In the genomic region with DNA sequence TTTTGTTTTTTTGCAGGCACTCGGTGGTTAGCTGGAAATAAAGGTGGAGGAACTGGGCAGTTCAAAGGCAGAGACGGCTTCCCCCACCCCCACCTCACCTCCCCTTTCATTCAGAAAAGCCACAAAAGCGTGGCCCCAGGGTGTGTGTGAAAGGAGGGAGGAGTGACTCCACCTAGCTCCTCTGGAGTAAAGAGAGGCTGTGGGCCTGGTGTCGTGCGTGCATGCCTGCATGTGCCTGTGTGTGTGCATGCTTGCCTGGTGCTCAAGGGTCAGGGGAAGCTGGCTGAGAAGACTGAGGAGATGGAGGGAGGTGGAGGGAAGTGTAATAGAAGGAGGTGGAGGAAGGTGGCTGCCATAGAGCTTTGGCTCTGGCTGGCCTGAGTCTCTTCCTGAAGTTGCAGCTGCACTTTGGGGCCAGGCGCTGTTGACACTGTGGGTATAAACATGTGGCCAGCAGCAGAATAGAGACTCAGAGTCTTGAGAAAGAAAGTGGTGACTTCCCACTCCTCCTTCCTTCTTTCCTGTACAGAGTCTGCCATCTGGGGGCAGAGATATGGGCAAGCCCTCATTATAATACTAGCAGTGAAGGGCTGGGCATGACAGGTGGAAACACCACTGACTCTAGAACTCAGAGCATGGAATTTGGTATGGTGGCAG, we compare ENCODE assay signal across 10 cellular contexts. TPM values are rescaled to one million over a fixed set of nuclear protein-coding genes. Genes with fewer than 3 reads are reported as not detected.
DNase-seq lines count a peak whose midpoint lies in the region; ATAC-seq and TF ChIP-seq lines count a peak whose summit lies in the region.
"Had no signal": no experiment of that assay in that cellular context is flagged by ENCODE, and none has a peak within 500 bp of the region (broad histone marks: within the 10 kb centered on the region; RNA-seq: fewer than 3 reads in every experiment).

No MANE protein-coding gene starts in this region.

- peak; percentile 83 for ATAC-seq in GM21737 (IDR thresholded peaks at IDR 0.05; ENCODE audit: unreplicated experiment)

- H3K36me3 ChIP-seq in SK-N-SH (replicated peaks in 1 of 2; ENCODE audit: control insufficient read depth in 1 of 2, insufficient read depth in 2 of 2, low read length in 1 of 2) (no peaks in the 10 kb centered on the region), fibroblast of lung (ENCODE audit: control insufficient read depth, insufficient read depth, low read length) (no peaks in the 10 kb centered on the region)
- H3K36me3 ChIP-seq: cardiac muscle cell had no signal

- peak overlapping the region; percentile 4 to 88 (median 61) for H3K27ac Mint-ChIP-seq in IgD-negative memory B cell

- no peaks in the 10 kb centered on the region for H3K9me3 Mint-ChIP-seq in IgD-negative memory B cell

- H3K36me3 Mint-ChIP-seq in IgD-negative memory B cell, result no peaks in the 10 kb centered on the region

- H3K4me3 Mint-ChIP-seq in IgD-negative memory B cell, result peak overlapping the region in 3 of 4 donors; percentile 67 to 84 (median 81)

- H3K4me3 ChIP-seq in SK-N-SH (ENCODE audit: low read depth in 2 of 2, low read length in 1 of 2) (no peak overlapping the region), fibroblast of lung (replicated peaks in 1 of 4; ENCODE audit: control extremely low read depth in 1 of 4, insufficient read depth in 1 of 4, low read depth in 3 of 4, low read length in 4 of 4) (no peak overlapping the region)
- H3K4me3 ChIP-seq: cardiac muscle cell had no signal

- WGBS in SK-N-SH (ENCODE audit: low lambda C conversion rate), result 63% methylated on average over 6 of the region's 6 CpGs

- peaks cover 15 to 20% (median 16%) of the 10 kb centered on the region in 3 donors for H3K4me1 Mint-ChIP-seq in IgD-negative memory B cell

- no peak overlapping the region for H3K9ac ChIP-seq in SK-N-SH
- no peak overlapping the region for H3K9ac ChIP-seq in fibroblast of lung (ENCODE audit: insufficient read depth, low read length)

- H2AFZ ChIP-seq in SK-N-SH (ENCODE audit: low read depth), result no peak overlapping the region
- peak overlapping the region; percentile 20 for H2AFZ ChIP-seq in fibroblast of lung (ENCODE audit: low read length)

- no peaks in the 10 kb centered on the region for H3K9me3 ChIP-seq in SK-N-SH
- no peaks in the 10 kb centered on the region for H3K9me3 ChIP-seq in fibroblast of lung (ENCODE audit: control insufficient read depth, insufficient read depth, low read depth, low read length)

- no peaks in the 10 kb centered on the region for H3F3A ChIP-seq in SK-N-SH (replicated peaks; ENCODE audit: insufficient read depth)

- POLR2A ChIA-PET in SK-N-SH (lab: Yijun Ruan, JAX), result interaction anchor here (0.5 to 0.6 kb wide), 2 partner anchors 18 to 37 kb away, joined by 3 read pairs; a partner anchor contains a TSS

- TF ChIP-seq RAD21 in SK-N-SH (IDR thresholded peaks at IDR 0.05; ENCODE audit: low read length), result peak; percentile 8; the same call in 1 of the 2 replicates

- no peaks in the 10 kb centered on the region for H3K9me2 ChIP-seq in SK-N-SH

- H4K20me1 ChIP-seq in SK-N-SH (ENCODE audit: insufficient read depth) (no peaks in the 10 kb centered on the region), fibroblast of lung (ENCODE audit: control insufficient read depth, extremely low read depth, insufficient read depth, low read length) (no peaks in the 10 kb centered on the region)

- no peaks in the 10 kb centered on the region for H3K27me3 Mint-ChIP-seq in IgD-negative memory B cell

- H3K4me1 ChIP-seq in SK-N-SH (ENCODE audit: control insufficient read depth in 1 of 2, insufficient read depth in 2 of 2, low read depth in 1 of 2, low read length in 1 of 2), result no peaks in the 10 kb centered on the region
- H3K4me1 ChIP-seq in fibroblast of lung (ENCODE audit: control insufficient read depth, extremely low read depth, insufficient read depth, low read length), result no peaks in the 10 kb centered on the region

- no peak for TF ChIP-seq CTCF in SK-N-SH (IDR thresholded peaks at IDR 0.05)
- no peak for TF ChIP-seq CTCF in fibroblast of lung (conservative IDR thresholded peaks at IDR 0.05 in 1 of 2, IDR thresholded peaks at IDR 0.05 in 1 of 2; ENCODE audit: low read depth in 1 of 2, low read length in 2 of 2)

- H3K79me2 ChIP-seq in SK-N-SH (ENCODE audit: insufficient read depth), result no peaks in the 10 kb centered on the region
- H3K79me2 ChIP-seq in fibroblast of lung (ENCODE audit: control insufficient read depth, insufficient read depth, low read length), result no peaks in the 10 kb centered on the region

- CTCF ChIA-PET in SK-N-SH (lab: Yijun Ruan, JAX), result interaction anchor here (0.9 to 1.2 kb wide), 2 partner anchors 16 to 91 kb away, joined by 3 to 4 read pairs; no protein-coding TSS in a partner anchor

- TF ChIP-seq EP300 in SK-N-SH (IDR thresholded peaks at IDR 0.05; ENCODE audit: borderline replicate concordance in 1 of 2, low read depth in 1 of 2, low read length in 1 of 2), result no peak

- DNase-seq in NCI-H82 (lab: John Stamatoyannopoulos, UW), result peak; percentile 21
- DNase-seq in NCI-H82 treated with DMSO at 0.1 percent for 48 hours (lab: John Stamatoyannopoulos, UW; ENCODE audit: unreplicated experiment), result no peak
- DNase-seq in SK-N-SH, result no peak
- no peak for DNase-seq in fibroblast of lung (ENCODE audit: low read depth in 2 of 2)
- peak; percentile 43 for DNase-seq in stimulated activated CD8-positive, alpha-beta memory T cell treated with anti-CD3 and anti-CD28 coated beads, Interleukin-4, amount 100 ng/mL, for 48 hours
- no peak for DNase-seq in 8988T

- no peak overlapping the region for H3K4me2 ChIP-seq in SK-N-SH
- no peak overlapping the region for H3K4me2 ChIP-seq in fibroblast of lung (ENCODE audit: extremely low read depth, insufficient read depth, low read length)

- H3K27ac ChIP-seq in SK-N-SH (ENCODE audit: low read depth in 2 of 2, low read length in 1 of 2), result no peak overlapping the region
- no peak overlapping the region for H3K27ac ChIP-seq in fibroblast of lung (ENCODE audit: insufficient read depth, low read length)
- H3K27ac ChIP-seq: C4-2B, cardiac muscle cell had no signal

- H3K27me3 ChIP-seq in SK-N-SH (ENCODE audit: insufficient read depth) (no peaks in the 10 kb centered on the region), fibroblast of lung (ENCODE audit: control insufficient read depth, insufficient read depth, low read length) (no peaks in the 10 kb centered on the region)
- H3K27me3 ChIP-seq: cardiac muscle cell had no signal

TF ChIP-seq in SK-N-SH, 30 proteins besides CTCF, POLR2A, EP300 and RAD21:
- no peak for TF ChIP-seq TCF12 (IDR thresholded peaks at IDR 0.05)
- no peak for TF ChIP-seq NRF1 (IDR thresholded peaks at IDR 0.05; ENCODE audit: low read depth, low read length)
- no peak for TF ChIP-seq SMC3 (IDR thresholded peaks at IDR 0.05; ENCODE audit: low read depth, low read length)
- TF ChIP-seq, protein P1, sequence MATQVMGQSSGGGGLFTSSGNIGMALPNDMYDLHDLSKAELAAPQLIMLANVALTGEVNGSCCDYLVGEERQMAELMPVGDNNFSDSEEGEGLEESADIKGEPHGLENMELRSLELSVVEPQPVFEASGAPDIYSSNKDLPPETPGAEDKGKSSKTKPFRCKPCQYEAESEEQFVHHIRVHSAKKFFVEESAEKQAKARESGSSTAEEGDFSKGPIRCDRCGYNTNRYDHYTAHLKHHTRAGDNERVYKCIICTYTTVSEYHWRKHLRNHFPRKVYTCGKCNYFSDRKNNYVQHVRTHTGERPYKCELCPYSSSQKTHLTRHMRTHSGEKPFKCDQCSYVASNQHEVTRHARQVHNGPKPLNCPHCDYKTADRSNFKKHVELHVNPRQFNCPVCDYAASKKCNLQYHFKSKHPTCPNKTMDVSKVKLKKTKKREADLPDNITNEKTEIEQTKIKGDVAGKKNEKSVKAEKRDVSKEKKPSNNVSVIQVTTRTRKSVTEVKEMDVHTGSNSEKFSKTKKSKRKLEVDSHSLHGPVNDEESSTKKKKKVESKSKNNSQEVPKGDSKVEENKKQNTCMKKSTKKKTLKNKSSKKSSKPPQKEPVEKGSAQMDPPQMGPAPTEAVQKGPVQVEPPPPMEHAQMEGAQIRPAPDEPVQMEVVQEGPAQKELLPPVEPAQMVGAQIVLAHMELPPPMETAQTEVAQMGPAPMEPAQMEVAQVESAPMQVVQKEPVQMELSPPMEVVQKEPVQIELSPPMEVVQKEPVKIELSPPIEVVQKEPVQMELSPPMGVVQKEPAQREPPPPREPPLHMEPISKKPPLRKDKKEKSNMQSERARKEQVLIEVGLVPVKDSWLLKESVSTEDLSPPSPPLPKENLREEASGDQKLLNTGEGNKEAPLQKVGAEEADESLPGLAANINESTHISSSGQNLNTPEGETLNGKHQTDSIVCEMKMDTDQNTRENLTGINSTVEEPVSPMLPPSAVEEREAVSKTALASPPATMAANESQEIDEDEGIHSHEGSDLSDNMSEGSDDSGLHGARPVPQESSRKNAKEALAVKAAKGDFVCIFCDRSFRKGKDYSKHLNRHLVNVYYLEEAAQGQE (IDR thresholded peaks at IDR 0.05; ENCODE audit: low read depth, low read length), result no peak
- TF ChIP-seq RFX5 (IDR thresholded peaks at IDR 0.05; ENCODE audit: low read length), result no peak
- no peak for TF ChIP-seq EZH2phosphoT487 (IDR thresholded peaks at IDR 0.05; ENCODE audit: borderline replicate concordance, low read depth)
- TF ChIP-seq, protein P2, sequence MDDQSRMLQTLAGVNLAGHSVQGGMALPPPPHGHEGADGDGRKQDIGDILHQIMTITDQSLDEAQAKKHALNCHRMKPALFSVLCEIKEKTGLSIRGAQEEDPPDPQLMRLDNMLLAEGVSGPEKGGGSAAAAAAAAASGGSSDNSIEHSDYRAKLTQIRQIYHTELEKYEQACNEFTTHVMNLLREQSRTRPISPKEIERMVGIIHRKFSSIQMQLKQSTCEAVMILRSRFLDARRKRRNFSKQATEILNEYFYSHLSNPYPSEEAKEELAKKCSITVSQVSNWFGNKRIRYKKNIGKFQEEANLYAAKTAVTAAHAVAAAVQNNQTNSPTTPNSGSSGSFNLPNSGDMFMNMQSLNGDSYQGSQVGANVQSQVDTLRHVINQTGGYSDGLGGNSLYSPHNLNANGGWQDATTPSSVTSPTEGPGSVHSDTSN (IDR thresholded peaks at IDR 0.05), result no peak
- TF ChIP-seq, protein P3, sequence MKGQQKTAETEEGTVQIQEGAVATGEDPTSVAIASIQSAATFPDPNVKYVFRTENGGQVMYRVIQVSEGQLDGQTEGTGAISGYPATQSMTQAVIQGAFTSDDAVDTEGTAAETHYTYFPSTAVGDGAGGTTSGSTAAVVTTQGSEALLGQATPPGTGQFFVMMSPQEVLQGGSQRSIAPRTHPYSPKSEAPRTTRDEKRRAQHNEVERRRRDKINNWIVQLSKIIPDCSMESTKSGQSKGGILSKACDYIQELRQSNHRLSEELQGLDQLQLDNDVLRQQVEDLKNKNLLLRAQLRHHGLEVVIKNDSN (IDR thresholded peaks at IDR 0.05; ENCODE audit: borderline replicate concordance, low read depth), result no peak
- TF ChIP-seq JUND (IDR thresholded peaks at IDR 0.05), result no peak

RNA-seq across cellular contexts. Expression of a gene that starts 36.9 kb away (rescaled TPM):
- 126 TPM for polyA plus RNA-seq in IgD-negative memory B cell
- 22.2 and 24.3 TPM in 2 replicates for polyA plus RNA-seq in SK-N-SH (2012; rRNA removed)
- 37.0 and 47.4 TPM in 2 replicates for polyA plus RNA-seq in SK-N-SH (2012; cell fraction: cytosol; rRNA removed)
- 8.4 and 19.6 TPM in 2 replicates for polyA plus RNA-seq in SK-N-SH (2012; cell fraction: nucleus; rRNA removed)
- total RNA-seq in fibroblast of lung, result 13.2 and 14.4 TPM in 2 replicates
- 12.3 and 16.4 TPM in 2 replicates for polyA plus RNA-seq in fibroblast of lung
- polyA plus RNA-seq in fibroblast of lung (2012), result 6.2 and 9.5 TPM in 2 replicates
- polyA minus RNA-seq in fibroblast of lung (ENCODE audit: low replicate concordance), result 0.89 and 4.7 TPM in 2 replicates

Comparison
In these comparisons a context has a peak if more than half of its experiments do, and no peak if none do; other contexts are left out.
1. DNase-seq: peak in NCI-H82 (single experiment) and stimulated activated CD8-positive, alpha-beta memory T cell treated with anti-CD3 and anti-CD28 coated beads, Interleukin-4, amount 100 ng/mL, for 48 hours (single experiment); none in NCI-H82 treated with DMSO at 0.1 percent for 48 hours (single experiment), SK-N-SH (single experiment), fibroblast of lung (0 of 2) and 8988T (single experiment).